13 cellular contexts compared by ENCODE assay signal in genomic region chr20:38139919-38140753, GRCh38. TPM values are rescaled to one million over a fixed set of nuclear protein-coding genes. Genes with fewer than 3 reads are reported as not detected.
A peak's percentile ranks its signal among the peaks of the same experiment; 100 is the strongest.
DNase-seq lines count a peak whose midpoint lies in the region; ATAC-seq and TF ChIP-seq lines count a peak whose summit lies in the region.
"Had no signal": no experiment of that assay in that cellular context is flagged by ENCODE, and none has a peak within 500 bp of the region (broad histone marks: within the 10 kb centered on the region; RNA-seq: fewer than 3 reads in every experiment).

No MANE protein-coding gene starts in this region.

- H3K4me3 ChIP-seq in heart right ventricle: no peak overlapping the region
- no peak overlapping the region for H3K4me3 ChIP-seq in right atrium auricular region
- no peak overlapping the region for H3K4me3 ChIP-seq in aorta (ENCODE audit: low read length in 2 of 2)

- TF ChIP-seq CTCF in heart right ventricle (IDR thresholded peaks at IDR 0.05) (no peak), right atrium auricular region (IDR thresholded peaks at IDR 0.05) (no peak)

- ATAC-seq in heart right ventricle: peak in 3 of 8 donors; percentile 27 to 52 (median 41)
- ATAC-seq in aorta (ENCODE audit: low FRiP score): no peak
- ATAC-seq in GM19463 (IDR thresholded peaks at IDR 0.05; ENCODE audit: unreplicated experiment): no peak
- ATAC-seq: activated T-cell treated with anti-CD3 and anti-CD28 coated beads, Interleukin-2, amount 50 U/mL, for 4 hours; foreskin keratinocyte had no signal

- H3K36me3 ChIP-seq in heart right ventricle (peaks cover 0 to 96% (median 59%) of the 10 kb centered on the region in 9 donors), right atrium auricular region (peaks cover 98% of the 10 kb centered on the region), aorta (ENCODE audit: control insufficient read depth in 1 of 2, insufficient read depth in 2 of 2, low read length in 1 of 2) (peaks cover 3 to 6% of the 10 kb centered on the region in 2 donors)

- intact Hi-C loops in heart right ventricle (cut with DNase I): no loop called here
- intact Hi-C loops in aorta (cut with DNase I): no loop called here

- H3K27me3 ChIP-seq in heart right ventricle (no peaks in the 10 kb centered on the region), right atrium auricular region (no peaks in the 10 kb centered on the region), aorta (ENCODE audit: control insufficient read depth in 1 of 2, insufficient read depth in 2 of 2, low read length in 1 of 2) (no peaks in the 10 kb centered on the region)
- H3K27me3 ChIP-seq: foreskin keratinocyte had no signal

- H3K4me1 ChIP-seq in heart right ventricle: peaks cover 34 to 80% (median 63%) of the 10 kb centered on the region in 9 donors
- peaks cover 0 to 54% of the 10 kb centered on the region in 2 donors for H3K4me1 ChIP-seq in right atrium auricular region
- H3K4me1 ChIP-seq in aorta (ENCODE audit: control insufficient read depth in 1 of 2, insufficient read depth in 2 of 2, low read length in 2 of 2): no peaks in the 10 kb centered on the region

- DNase-seq in heart right ventricle: no peak
- DNase-seq in right atrium auricular region (ENCODE audit: low spot score): no peak
- DNase-seq in SK-MEL-5 (ENCODE audit: low read depth, low spot score): peak; percentile 24
- peak; percentile 77 for DNase-seq in iris pigment epithelial cell (ENCODE audit: low read depth)
- peak; percentile 33 to 65 for DNase-seq in aorta
- DNase-seq in anterior cingulate cortex (lab: John Stamatoyannopoulos, UW): no peak
- no peak for DNase-seq in mucosa of gallbladder (ENCODE audit: low spot score)
- DNase-seq: activated T-cell treated with anti-CD3 and anti-CD28 coated beads, Interleukin-2, amount 50 U/mL, for 4 hours; caudate nucleus; foreskin keratinocyte; NCI-H2227 treated with DMSO at 0.1 percent for 48 hours; T-helper 9 cell had no signal

- H3K9me3 ChIP-seq in heart right ventricle (no peaks in the 10 kb centered on the region), right atrium auricular region (no peaks in the 10 kb centered on the region), aorta (ENCODE audit: control insufficient read depth, low read length) (no peaks in the 10 kb centered on the region)

- peak overlapping the region in 9 of 10 donors; percentile 4 to 92 (median 32) for H3K27ac ChIP-seq in heart right ventricle
- peak overlapping the region in 1 of 2 donors; percentile 6 for H3K27ac ChIP-seq in right atrium auricular region
- no peak overlapping the region for H3K27ac ChIP-seq in aorta (ENCODE audit: low read depth in 1 of 2, low read length in 2 of 2)
- H3K27ac ChIP-seq: foreskin keratinocyte had no signal

- WGBS in heart right ventricle, 2 donors: 41 to 47% methylated on average over 12 of the region's 12 CpGs
- 81% methylated on average over 12 of the region's 12 CpGs for WGBS in aorta, 2 donors

- in situ Hi-C loops in SK-MEL-5 (cut with HindIII; ENCODE audit: low pct_unique_long_range_greater_than_20kb, low sequenced_read_pairs): no loop called here

RNA-seq across cellular contexts. Expression of gene TGM2, which starts 24.9 kb away (rescaled TPM):
- total RNA-seq in heart right ventricle: 100 to 1,000 TPM; 279 to 993 (median 472) TPM
- polyA plus RNA-seq in heart right ventricle: 100 to 1,000 TPM; 146 to 475 TPM
- 1,000 to 10,000 TPM in 1 of 2 donors, 100 to 1,000 TPM in 1; 680 to 1,303 TPM for total RNA-seq in right atrium auricular region
- 5.6 and 7.0 TPM in 2 replicates for total RNA-seq in SK-MEL-5 (2014; rRNA removed; shearing (Covaris generic))
- polyA plus RNA-seq in SK-MEL-5 (2015; cell fraction: cytosol; rRNA removed): 6.9 and 10.8 TPM in 2 replicates
- polyA plus RNA-seq in SK-MEL-5 (2015; cell fraction: nucleus; rRNA removed): 0.62 and 3.6 TPM in 2 replicates
- total RNA-seq in aorta: 100 to 1,000 TPM; 449 to 561 TPM
- polyA plus RNA-seq in aorta: 100 to 1,000 TPM in 1 of 2 donors, 10 to 100 TPM in 1; 44.2 to 193 TPM
- 389 TPM for total RNA-seq in mucosa of gallbladder

Comparison
In these comparisons a context has a peak if more than half of its experiments do, and no peak if none do; other contexts are left out.
1. DNase-seq: peak in SK-MEL-5 (single experiment), iris pigment epithelial cell (single experiment) and aorta (2 of 2); none in heart right ventricle (0 of 2), right atrium auricular region (single experiment), anterior cingulate cortex (0 of 58) and mucosa of gallbladder (single experiment).
2. H3K27ac ChIP-seq: peak in heart right ventricle (9 of 10); none in aorta (0 of 2).
3. RNA of gene TGM2, which starts 24.9 kb away (total RNA-seq): 680 to 1,303 TPM in right atrium auricular region, 449 to 561 TPM in aorta, 279 to 993 TPM in heart right ventricle and 389 TPM in mucosa of gallbladder (single experiment); 5.6 to 7.0 TPM in SK-MEL-5; every median in the first group is over 10 times any median in the second.